Comparison of ENCODE assay signal across 33 cellular contexts in the genomic region with DNA sequence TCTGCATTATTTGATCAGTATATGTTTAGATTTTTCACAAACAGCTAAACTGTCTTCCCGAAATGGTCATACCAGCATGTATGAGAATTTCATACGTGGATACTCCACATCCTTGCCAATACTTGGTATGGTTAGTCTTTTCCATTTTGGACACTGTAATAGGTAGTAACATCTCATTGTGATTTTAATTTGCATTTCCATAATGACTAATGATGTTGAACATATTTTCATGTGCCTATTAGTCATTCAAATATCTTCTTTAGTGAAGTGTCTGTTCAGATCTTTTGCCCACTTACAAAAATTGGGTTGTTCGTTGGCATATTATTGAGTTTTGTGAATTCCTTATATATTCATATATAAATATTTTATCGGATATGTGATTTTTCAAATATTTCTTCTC.
"Had no signal": no experiment of that assay in that cellular context is flagged by ENCODE, and none has a peak within 500 bp of the region (broad histone marks: within the 10 kb centered on the region; RNA-seq: fewer than 3 reads in every experiment).

No MANE protein-coding gene starts in this region.

- H3K9me3 ChIP-seq: MG63 had no signal

- H3K27me3 ChIP-seq: MG63 had no signal

- H3K4me3 ChIP-seq: MG63 had no signal

- DNase-seq: MG63, MM.1S, MV-4-11, NCI-H1048, NCI-H1092, NCI-H1092 treated with DMSO at 0.1 percent for 48 hours, NCI-H1105, NCI-H1105 treated with DMSO at 0.1 percent for 48 hours, NCI-H1417 treated with DMSO at 0.1 percent for 48 hours, NCI-H1436, NCI-H1436 treated with DMSO at 0.1 percent for 48 hours, NCI-H146, NCI-H1694, NCI-H1694 treated with DMSO at 0.1 percent for 48 hours, NCI-H187, NCI-H187 treated with DMSO at 0.1 percent for 48 hours, NCI-H1930, NCI-H2029, NCI-H2029 treated with DMSO at 0.1 percent for 48 hours, NCI-H2081, NCI-H2081 treated with DMSO at 0.1 percent for 48 hours, NCI-H2107, NCI-H2171, NCI-H2171 treated with DMSO at 0.1 percent for 48 hours, NCI-H2227 treated with DMSO at 0.1 percent for 48 hours, NCI-H226, NCI-H345, NCI-H446, NCI-H446 treated with DMSO at 0.1 percent for 48 hours, NCI-H510A, NCI-H510A treated with DMSO at 0.1 percent for 48 hours, NCI-H524, NCI-H524 treated with DMSO at 0.1 percent for 48 hours had no signal

- H3K36me3 ChIP-seq: MG63 had no signal
